In the genomic region with DNA sequence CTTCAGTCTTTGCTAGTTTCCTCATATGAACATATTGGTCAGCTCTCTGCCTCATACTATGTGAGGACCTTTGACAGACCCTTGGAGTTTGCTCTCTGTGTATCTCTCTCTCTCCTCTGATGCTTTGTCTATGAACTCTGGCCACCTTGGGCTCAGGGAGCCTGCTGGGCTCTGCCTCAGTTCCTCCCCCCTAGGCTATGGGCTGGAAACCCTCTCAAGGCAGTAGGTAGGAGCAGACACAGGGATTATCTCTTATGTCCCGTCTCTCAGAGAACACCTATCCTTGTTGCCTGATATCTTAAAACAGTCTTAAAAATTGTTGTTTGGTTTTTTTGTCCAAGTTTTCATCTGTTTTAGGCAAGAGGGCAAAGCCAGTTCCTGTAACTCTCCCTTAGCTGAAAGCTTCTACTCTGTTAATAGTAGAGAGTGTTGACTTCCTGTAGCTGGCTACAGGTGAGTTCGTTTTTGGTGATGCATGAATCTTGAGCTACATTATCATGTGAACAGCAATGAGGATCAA, we compare ENCODE assay signal across 39 cellular contexts.
"Had no signal": no experiment of that assay in that cellular context is flagged by ENCODE, and none has a peak within 500 bp of the region (broad histone marks: within the 10 kb centered on the region; RNA-seq: fewer than 3 reads in every experiment).

No MANE protein-coding gene starts in this region.

- FAIRE-seq: astrocyte, bronchial epithelial cell had no signal

- H3K36me3 ChIP-seq: adrenal gland, ascending aorta, brain microvascular endothelial cell, breast epithelium, cardiac muscle cell had no signal

- ATAC-seq: activated naive CD4-positive, alpha-beta T cell treated with anti-CD3 and anti-CD28 coated beads, Interleukin-2, amount 50 U/mL, for 72 hours; activated naive CD8-positive, alpha-beta T cell treated with anti-CD3 and anti-CD28 coated beads, Interleukin-2, amount 50 U/mL, for 24 hours; activated T-cell treated with anti-CD3 and anti-CD28 coated beads, Interleukin-2, amount 50 U/mL, for 4 hours; activated T-cell treated with anti-CD3 and anti-CD28 coated beads, Interleukin-2, amount 50 U/mL, for 72 hours; activated T-helper 17 cell treated with anti-CD3 and anti-CD28 coated beads, Interleukin-2, amount 50 U/mL, for 72 hours; body of pancreas had no signal

- H3K4me3 ChIP-seq: adrenal gland, ascending aorta, body of pancreas, breast epithelium, cardiac muscle cell had no signal

- H3K4me1 ChIP-seq: adrenal gland, ascending aorta, body of pancreas, breast epithelium had no signal

- H3K27me3 ChIP-seq: adrenal gland, ascending aorta, body of pancreas, brain microvascular endothelial cell, breast epithelium, cardiac muscle cell had no signal

- H3K4me3 Mint-ChIP-seq: activated naive CD4-positive, alpha-beta T cell treated with anti-CD3 and anti-CD28 coated beads for 36 hours; activated naive CD4-positive, alpha-beta T cell treated with anti-CD3 and anti-CD28 coated beads, Interleukin-2, amount 10 ng/mL, durations not matched to agents 7 days and 5 days; activated naive CD4-positive, alpha-beta T cell treated with anti-CD3 and anti-CD28 coated beads, Interleukin-2, amount 50 U/mL, for 24 hours; activated naive CD8-positive, alpha-beta T cell; activated naive CD8-positive, alpha-beta T cell treated with anti-CD3 and anti-CD28 coated beads for 36 hours; activated naive CD8-positive, alpha-beta T cell treated with anti-CD3 and anti-CD28 coated beads, Interleukin-2, amount 10 ng/mL, durations not matched to agents 7 days and 5 days; activated naive CD8-positive, alpha-beta T cell treated with anti-CD3 and anti-CD28 coated beads, Interleukin-2, amount 50 U/mL, for 24 hours; activated T-cell treated with anti-CD3 and anti-CD28 coated beads, Interleukin-2, amount 50 U/mL, for 24 hours; activated T-cell treated with anti-CD3 and anti-CD28 coated beads, Interleukin-2, amount 50 U/mL, for 4 hours; activated T-cell treated with anti-CD3 and anti-CD28 coated beads, Interleukin-2, amount 50 U/mL, for 72 hours; activated T-helper 1 cell treated with anti-CD3 and anti-CD28 coated beads, Interleukin-12 subunit alpha, Interleukin-12 subunit beta, Interleukin-2, Interleukin-4 antibody, amounts not matched to agents 30 ng/mL and 10 ng/mL and 1 ng/mL, durations not matched to agents 14 hours and 24 hours and 36 hours; activated T-helper 17 cell treated with anti-CD3 and anti-CD28 coated beads, Interleukin-2, amount 50 U/mL, for 72 hours; brain had no signal

- H3K27ac ChIP-seq: adrenal gland, ascending aorta, body of pancreas, brain microvascular endothelial cell, breast epithelium, cardiac muscle cell had no signal

- H3K36me3 Mint-ChIP-seq: activated naive CD8-positive, alpha-beta T cell treated with anti-CD3 and anti-CD28 coated beads, Interleukin-2, amount 10 ng/mL, durations not matched to agents 7 days and 5 days; brain had no signal

- H3K27ac Mint-ChIP-seq: activated naive CD4-positive, alpha-beta T cell treated with anti-CD3 and anti-CD28 coated beads for 36 hours; activated naive CD4-positive, alpha-beta T cell treated with anti-CD3 and anti-CD28 coated beads, Interleukin-2, amount 10 ng/mL, durations not matched to agents 7 days and 5 days; activated naive CD4-positive, alpha-beta T cell treated with anti-CD3 and anti-CD28 coated beads, Interleukin-2, amount 50 U/mL, for 24 hours; activated naive CD4-positive, alpha-beta T cell treated with anti-CD3 and anti-CD28 coated beads, Interleukin-2, amount 50 U/mL, for 72 hours; activated naive CD8-positive, alpha-beta T cell; activated naive CD8-positive, alpha-beta T cell treated with anti-CD3 and anti-CD28 coated beads for 36 hours; activated naive CD8-positive, alpha-beta T cell treated with anti-CD3 and anti-CD28 coated beads, Interleukin-2, amount 10 ng/mL, durations not matched to agents 7 days and 5 days; activated naive CD8-positive, alpha-beta T cell treated with anti-CD3 and anti-CD28 coated beads, Interleukin-2, amount 50 U/mL, for 24 hours; activated T-cell treated with anti-CD3 and anti-CD28 coated beads, Interleukin-2, amount 50 U/mL, for 24 hours; activated T-cell treated with anti-CD3 and anti-CD28 coated beads, Interleukin-2, amount 50 U/mL, for 72 hours; activated T-helper 1 cell treated with anti-CD3 and anti-CD28 coated beads, Interleukin-12 subunit alpha, Interleukin-12 subunit beta, Interleukin-2, Interleukin-4 antibody, amounts not matched to agents 30 ng/mL and 10 ng/mL and 1 ng/mL, durations not matched to agents 14 hours and 24 hours and 36 hours; activated T-helper 17 cell treated with anti-CD3 and anti-CD28 coated beads, Interleukin-2, amount 50 U/mL, for 72 hours; activated T-helper 2 cell treated with anti-CD3 and anti-CD28 coated beads, Interferon-gamma antibody, Interleukin-2, Interleukin-4, amounts not matched to agents 10 μg/mL and 5 μg/mL and 100 μg/mL, durations not matched to agents 14 hours and 24 hours and 36 hours; brain had no signal

- DNase-seq: activated effector memory CD4-positive, alpha-beta T cell treated with anti-CD3 and anti-CD28 coated beads, Interleukin-2, amount 50 U/mL, for 16 hours; activated effector memory CD4-positive, alpha-beta T cell treated with Interleukin-2 at 50 U/mL for 16 hours; activated gamma-delta T cell; activated gamma-delta T cell treated with Interleukin-2 at 50 U/mL for 16 hours; activated naive CD4-positive, alpha-beta T cell; activated naive CD4-positive, alpha-beta T cell treated with anti-CD3 and anti-CD28 coated beads for 36 hours; activated naive CD4-positive, alpha-beta T cell treated with anti-CD3 and anti-CD28 coated beads, Interleukin-2, amount 10 ng/mL, durations not matched to agents 7 days and 5 days; activated naive CD4-positive, alpha-beta T cell treated with anti-CD3 and anti-CD28 coated beads, Interleukin-2, amount 50 U/mL, for 16 hours; activated naive CD4-positive, alpha-beta T cell treated with Interleukin-2 at 50 U/mL for 16 hours; activated naive CD8-positive, alpha-beta T cell treated with anti-CD3 and anti-CD28 coated beads for 36 hours; activated naive CD8-positive, alpha-beta T cell treated with anti-CD3 and anti-CD28 coated beads, Interleukin-2, amount 10 ng/mL, durations not matched to agents 7 days and 5 days; activated naive CD8-positive, alpha-beta T cell treated with anti-CD3 and anti-CD28 coated beads, Interleukin-2, amount 50 U/mL, for 24 hours; activated T-cell treated with anti-CD3 and anti-CD28 coated beads, Interleukin-2, amount 50 U/mL, for 1 hour; activated T-cell treated with anti-CD3 and anti-CD28 coated beads, Interleukin-2, amount 50 U/mL, for 24 hours; activated T-cell treated with anti-CD3 and anti-CD28 coated beads, Interleukin-2, amount 50 U/mL, for 4 hours; activated T-cell treated with anti-CD3 and anti-CD28 coated beads, Interleukin-2, amount 50 U/mL, for 48 hours; activated T-cell treated with anti-CD3 and anti-CD28 coated beads, Interleukin-2, amount 50 U/mL, for 72 hours; adrenal gland; amniotic stem cell; amygdala; anterior cingulate cortex; aorta; body of pancreas; brain microvascular endothelial cell; caudate nucleus; central memory CD4-positive, alpha-beta T cell; cerebellar nuclear complex had no signal

- H3K9me3 ChIP-seq: adrenal gland had no signal

- H3K27me3 Mint-ChIP-seq: activated naive CD4-positive, alpha-beta T cell treated with anti-CD3 and anti-CD28 coated beads, Interleukin-2, amount 10 ng/mL, durations not matched to agents 7 days and 5 days had no signal

- H3K4me1 Mint-ChIP-seq: activated naive CD4-positive, alpha-beta T cell treated with anti-CD3 and anti-CD28 coated beads, Interleukin-2, amount 50 U/mL, for 24 hours; activated naive CD8-positive, alpha-beta T cell treated with anti-CD3 and anti-CD28 coated beads, Interleukin-2, amount 10 ng/mL, durations not matched to agents 7 days and 5 days; activated T-helper 17 cell treated with anti-CD3 and anti-CD28 coated beads, Interleukin-2, amount 50 U/mL, for 72 hours; brain had no signal
